In the genomic region with DNA sequence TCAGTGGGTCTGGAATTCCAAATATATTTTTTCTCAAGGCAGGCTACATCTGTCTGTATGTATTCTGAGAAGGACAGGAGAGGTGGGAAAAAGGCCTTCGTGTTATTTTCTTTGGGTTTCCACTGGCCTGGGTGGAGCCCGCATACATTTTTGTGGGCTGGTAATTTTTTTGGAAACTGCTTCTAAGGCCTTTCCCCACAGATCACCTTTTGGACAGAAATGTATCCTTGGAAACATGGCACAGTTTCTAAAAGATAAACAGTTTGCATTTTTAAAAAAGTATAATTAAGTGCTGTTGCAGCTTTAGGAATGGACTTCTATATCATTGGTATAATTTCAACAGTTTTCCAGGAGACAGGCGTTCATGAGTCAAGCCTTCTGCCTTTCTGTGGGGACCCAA, we compare ENCODE assay signal across 29 cellular contexts. TPM values are rescaled to one million over a fixed set of nuclear protein-coding genes. Genes with fewer than 3 reads are reported as not detected.
DNase-seq lines count a peak whose midpoint lies in the region; ATAC-seq and TF ChIP-seq lines count a peak whose summit lies in the region.
"Had no signal": no experiment of that assay in that cellular context is flagged by ENCODE, and none has a peak within 500 bp of the region (broad histone marks: within the 10 kb centered on the region; RNA-seq: fewer than 3 reads in every experiment).

No MANE protein-coding gene starts in this region.

- no peak overlapping the region for H3K4me2 ChIP-seq in trophoblast cell (ENCODE audit: low read length)

- no peak overlapping the region for H4K91ac ChIP-seq in trophoblast cell (ENCODE audit: low read depth, low read length)

- H2BK120ac ChIP-seq in trophoblast cell (ENCODE audit: insufficient read depth, low read length, poor library complexity): no peak overlapping the region

- H3K36me3 ChIP-seq in RWPE2 (ENCODE audit: low read depth): no peaks in the 10 kb centered on the region; the same call in 1 of the 2 replicates
- H3K36me3 ChIP-seq in left lung: no peaks in the 10 kb centered on the region
- no peaks in the 10 kb centered on the region for H3K36me3 ChIP-seq in thoracic aorta
- no peaks in the 10 kb centered on the region for H3K36me3 ChIP-seq in trophoblast cell (ENCODE audit: control insufficient read depth in 1 of 2, insufficient read depth in 2 of 2, low read length in 2 of 2)
- H3K36me3 ChIP-seq: colonic mucosa, ovary, SJSA1, uterus had no signal

- no peak overlapping the region for H2BK5ac ChIP-seq in trophoblast cell (ENCODE audit: low read depth, low read length, poor library complexity)

- no peak overlapping the region for H2BK12ac ChIP-seq in trophoblast cell (ENCODE audit: low read length)

- no peaks in the 10 kb centered on the region for H3K79me1 ChIP-seq in trophoblast cell (ENCODE audit: low read length)

- H4K8ac ChIP-seq in trophoblast cell (ENCODE audit: low read depth, low read length): no peak overlapping the region

- no peaks in the 10 kb centered on the region for H3K79me2 ChIP-seq in trophoblast cell (ENCODE audit: control insufficient read depth, insufficient read depth, low read length, poor library complexity)

- no peaks in the 10 kb centered on the region for H3K27me3 Mint-ChIP-seq in chondrocyte (ENCODE audit: low read depth)
- H3K27me3 Mint-ChIP-seq: activated CD4-positive, alpha-beta T cell treated with anti-CD3 and anti-CD28 coated beads for 36 hours; activated naive CD8-positive, alpha-beta T cell treated with anti-CD3 and anti-CD28 coated beads, Interleukin-2, amount 50 U/mL, for 24 hours; naive thymus-derived CD4-positive, alpha-beta T cell had no signal

- no peak overlapping the region for H4K12ac ChIP-seq in trophoblast cell (ENCODE audit: low read depth, low read length)

- DNase-seq in RWPE2 (ENCODE audit: low spot score) (no peak), chondrocyte (ENCODE audit: low spot score) (no peak), left lung (no peak), thoracic aorta (ENCODE audit: low spot score) (no peak), trophoblast cell (no peak), T-helper 2 cell (no peak)
- DNase-seq: ACHN; activated CD4-positive, alpha-beta T cell treated with anti-CD3 and anti-CD28 coated beads for 36 hours; activated gamma-delta T cell treated with Interleukin-2 at 50 U/mL for 16 hours; activated naive CD8-positive, alpha-beta T cell treated with anti-CD3 and anti-CD28 coated beads, Interleukin-2, amount 50 U/mL, for 24 hours; colonic mucosa; COR-L47; DMS79; endodermal cell; head of caudate nucleus; KG1; naive thymus-derived CD4-positive, alpha-beta T cell; NCI-H2171; NCI-H526 treated with DMSO at 0.1 percent for 48 hours; ovary; stimulated activated CD4-positive, alpha-beta T cell treated with anti-CD3 and anti-CD28 coated beads, Interleukin-15, amount 100 ng/mL, for 24 hours; uterus had no signal

- H3K27me3 ChIP-seq in RWPE2 (ENCODE audit: insufficient read depth, poor library complexity, severe bottlenecking) (no peaks in the 10 kb centered on the region), left lung (no peaks in the 10 kb centered on the region), thoracic aorta (replicated peaks; ENCODE audit: insufficient read depth) (no peaks in the 10 kb centered on the region), trophoblast cell (ENCODE audit: insufficient read depth, low read length) (no peaks in the 10 kb centered on the region)
- H3K27me3 ChIP-seq: colonic mucosa, ovary, SJSA1, uterus had no signal

- peak overlapping the region; percentile 95 for H3K27ac ChIP-seq in RWPE2 (ENCODE audit: poor library complexity, severe bottlenecking)
- peak overlapping the region; percentile 74 to 96 for H3K27ac ChIP-seq in left lung
- H3K27ac ChIP-seq in thoracic aorta: peak overlapping the region; percentile 64 to 84
- H3K27ac ChIP-seq in trophoblast cell (ENCODE audit: low read depth, low read length): no peak overlapping the region
- H3K27ac ChIP-seq: ovary, SJSA1 had no signal

- H3K4ac ChIP-seq in trophoblast cell (ENCODE audit: low read depth, low read length): no peak overlapping the region

- peaks cover 49% of the 10 kb centered on the region for H3K4me1 ChIP-seq in RWPE2 (ENCODE audit: insufficient read depth, poor library complexity, severe bottlenecking)
- H3K4me1 ChIP-seq in left lung: peaks cover 29 to 66% of the 10 kb centered on the region in 2 donors
- peaks cover 45 to 83% of the 10 kb centered on the region in 2 donors for H3K4me1 ChIP-seq in thoracic aorta (ENCODE audit: control insufficient read depth in 1 of 2, low read depth in 2 of 2)
- H3K4me1 ChIP-seq in trophoblast cell (ENCODE audit: control insufficient read depth in 1 of 2, insufficient read depth in 2 of 2, low read length in 2 of 2): no peaks in the 10 kb centered on the region
- H3K4me1 ChIP-seq: colonic mucosa had no signal

- H3K9me3 ChIP-seq in RWPE2 (ENCODE audit: severe bottlenecking): no peaks in the 10 kb centered on the region
- no peaks in the 10 kb centered on the region for H3K9me3 ChIP-seq in left lung
- H3K9me3 ChIP-seq in thoracic aorta: no peaks in the 10 kb centered on the region
- no peaks in the 10 kb centered on the region for H3K9me3 ChIP-seq in trophoblast cell (ENCODE audit: insufficient read depth, low read depth, low read length)
- H3K9me3 ChIP-seq: colonic mucosa, ovary, SJSA1, uterus had no signal

- no peak for ATAC-seq in RWPE2 (ENCODE audit: low read depth)
- ATAC-seq in left lung: no peak
- ATAC-seq in thoracic aorta (ENCODE audit: insufficient number of reproducible peaks, low FRiP score, low read depth): no peak
- no peak for ATAC-seq in GM18868 (IDR thresholded peaks at IDR 0.05; ENCODE audit: unreplicated experiment)
- ATAC-seq in GM21737 (IDR thresholded peaks at IDR 0.05; ENCODE audit: unreplicated experiment): no peak
- ATAC-seq: activated naive CD8-positive, alpha-beta T cell treated with anti-CD3 and anti-CD28 coated beads, Interleukin-2, amount 50 U/mL, for 24 hours; sciatic nerve had no signal

- H3K4me3 ChIP-seq in RWPE2 (ENCODE audit: severe bottlenecking): no peak overlapping the region
- H3K4me3 ChIP-seq in left lung: no peak overlapping the region
- no peak overlapping the region for H3K4me3 ChIP-seq in thoracic aorta
- H3K4me3 ChIP-seq in trophoblast cell (ENCODE audit: low read depth, low read length): no peak overlapping the region
- H3K4me3 ChIP-seq: colonic mucosa, ovary, SJSA1, uterus had no signal

- H3K18ac ChIP-seq in trophoblast cell (ENCODE audit: low read length): no peak overlapping the region

- H3K9ac ChIP-seq in trophoblast cell (ENCODE audit: low read length): no peak overlapping the region

- TF ChIP-seq CTCF in RWPE2 (IDR thresholded peaks at IDR 0.05; ENCODE audit: poor library complexity, severe bottlenecking): no peak
- no peak for TF ChIP-seq CTCF in chondrocyte (IDR thresholded peaks at IDR 0.05)
- TF ChIP-seq CTCF in left lung (IDR thresholded peaks at IDR 0.05): no peak
- TF ChIP-seq CTCF in thoracic aorta (IDR thresholded peaks at IDR 0.05): no peak

- no peak overlapping the region for H3K23ac ChIP-seq in trophoblast cell (ENCODE audit: low read length)

- no CpG with 5 or more reads among the region's 3 CpGs for WGBS in trophoblast cell (ENCODE audit: extremely low coverage, insufficient coverage, insufficient read length)

- H3K36me3 Mint-ChIP-seq in chondrocyte (ENCODE audit: low read depth): no peaks in the 10 kb centered on the region

- H3K14ac ChIP-seq in trophoblast cell (ENCODE audit: low read length): no peak overlapping the region

- peak overlapping the region; percentile 17 for H3K4me3 Mint-ChIP-seq in chondrocyte (ENCODE audit: unreplicated experiment)
- H3K4me3 Mint-ChIP-seq: activated CD4-positive, alpha-beta T cell treated with anti-CD3 and anti-CD28 coated beads for 36 hours; activated naive CD8-positive, alpha-beta T cell treated with anti-CD3 and anti-CD28 coated beads, Interleukin-2, amount 50 U/mL, for 24 hours; endodermal cell; T-helper 1 cell treated with Interleukin-12 subunit alpha and Interleukin-12 subunit beta and Interleukin-4 antibody, amounts not matched to agents 30 μg/mL and 1 μg/mL, for 36 hours had no signal

- no peak overlapping the region for H2AFZ ChIP-seq in trophoblast cell (ENCODE audit: insufficient read depth, low read length, poor library complexity)

- no peaks in the 10 kb centered on the region for H3K9me3 Mint-ChIP-seq in chondrocyte (ENCODE audit: low read depth)
- H3K9me3 Mint-ChIP-seq: endodermal cell had no signal

- H3K27ac Mint-ChIP-seq in chondrocyte (ENCODE audit: unreplicated experiment): peak overlapping the region; percentile 92
- H3K27ac Mint-ChIP-seq: activated CD4-positive, alpha-beta T cell treated with anti-CD3 and anti-CD28 coated beads for 36 hours; endodermal cell; T-helper 1 cell treated with Interleukin-12 subunit alpha and Interleukin-12 subunit beta and Interleukin-4 antibody, amounts not matched to agents 30 μg/mL and 1 μg/mL, for 36 hours had no signal

- peaks cover 84% of the 10 kb centered on the region for H3K4me1 Mint-ChIP-seq in chondrocyte (ENCODE audit: low read depth)
- H3K4me1 Mint-ChIP-seq: endodermal cell had no signal

- no peak overlapping the region for H2AK5ac ChIP-seq in trophoblast cell (ENCODE audit: low read length)

- intact Hi-C loops in left lung (cut with DNase I): no loop called here

RNA-seq across cellular contexts. Expression of gene RFX2, which starts 9.0 kb away (rescaled TPM):
- 5.6 to 9.9 TPM (median 6.5 TPM) in 3 replicates for total RNA-seq in chondrocyte
- 10 to 100 TPM; 17.0 to 18.8 TPM for total RNA-seq in left lung
- 10 to 100 TPM; 21.7 to 30.3 TPM for total RNA-seq in thoracic aorta
- polyA plus RNA-seq in trophoblast cell (2013): 2.4 and 2.9 TPM in 2 replicates

RNA-seq across cellular contexts. Expression of gene ACSBG2, which starts 34.2 kb away (rescaled TPM):
- total RNA-seq in chondrocyte: 0.10 TPM in 1 of 3 replicates, not detected in the others
- not detected for total RNA-seq in left lung
- 1 to 10 TPM in 1 of 2 donors, not detected in 1; 1.6 TPM for total RNA-seq in thoracic aorta
- not detected in 2 replicates for polyA plus RNA-seq in trophoblast cell (2013)
- total RNA-seq: activated CD4-positive, alpha-beta T cell treated with anti-CD3 and anti-CD28 coated beads for 36 hours; colonic mucosa; endodermal cell; mesenteric fat pad; naive thymus-derived CD4-positive, alpha-beta T cell; ovary; sciatic nerve; SJSA1; uterus had no signal
- polyA plus RNA-seq: BJ; naive thymus-derived CD4-positive, alpha-beta T cell had no signal
